9 cellular contexts compared by ENCODE assay signal in the genomic region with DNA sequence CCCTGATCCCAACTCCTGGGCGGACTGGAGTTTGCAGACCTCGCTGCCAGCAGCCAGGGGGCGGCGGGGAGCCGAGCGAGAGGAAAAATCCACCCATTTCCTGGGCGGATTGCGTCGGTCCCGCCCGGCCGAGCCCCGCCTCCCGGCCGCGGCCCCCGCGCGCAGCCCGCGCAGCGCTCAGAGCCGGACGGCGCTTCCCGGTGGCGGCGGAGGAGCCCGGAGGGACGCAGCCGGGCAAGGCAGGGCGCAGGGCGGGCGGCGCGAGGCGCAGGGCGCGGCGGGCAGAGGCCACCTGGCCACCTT. TPM values are rescaled to one million over a fixed set of nuclear protein-coding genes. Genes with fewer than 3 reads are reported as not detected.
DNase-seq lines count a peak whose midpoint lies in the region; ATAC-seq and TF ChIP-seq lines count a peak whose summit lies in the region.
"Had no signal": no experiment of that assay in that cellular context is flagged by ENCODE, and none has a peak within 500 bp of the region (broad histone marks: within the 10 kb centered on the region; RNA-seq: fewer than 3 reads in every experiment).

A gene (plus strand): TSS at position 180 of the 303 bp plus-strand sequence. CDS start 322 bp downstream, outside the sequence.

- no peak within 1 kb of the TSS for H3K27ac Mint-ChIP-seq in type B pancreatic cell

- peak; percentile 73 for ATAC-seq in esophagus mucosa
- ATAC-seq in GM21717 (IDR thresholded peaks at IDR 0.05; ENCODE audit: unreplicated experiment): no peak
- ATAC-seq in HG03196 (IDR thresholded peaks at IDR 0.05; ENCODE audit: unreplicated experiment): no peak

- H3K36me3 Mint-ChIP-seq in type B pancreatic cell: no peaks in the 10 kb centered on the region

- peak within 1 kb of the TSS; percentile 86 for H2AFZ ChIP-seq in GM23248
- H2AFZ ChIP-seq in SK-N-SH (ENCODE audit: low read depth): no peak within 1 kb of the TSS

- H3K4me3 Mint-ChIP-seq in type B pancreatic cell: peak within 1 kb of the TSS; percentile 84

- TF ChIP-seq CTCF in AG09309 (IDR thresholded peaks at IDR 0.05; ENCODE audit: control insufficient read depth, insufficient read depth, low read depth, low read length, missing control alignments) (peak; percentile 76), SK-N-SH (IDR thresholded peaks at IDR 0.05) (peak; percentile 61), type B pancreatic cell (conservative IDR thresholded peaks at IDR 0.05) (peak; percentile 83)

- H3K9me3 Mint-ChIP-seq in type B pancreatic cell: no peaks in the 10 kb centered on the region

- TF ChIP-seq EP300 in SK-N-SH (IDR thresholded peaks at IDR 0.05; ENCODE audit: borderline replicate concordance in 1 of 2, low read depth in 1 of 2, low read length in 1 of 2): no peak

- H3K9me3 ChIP-seq in GM23248 (ENCODE audit: low read depth): no peaks in the 10 kb centered on the region
- no peaks in the 10 kb centered on the region for H3K9me3 ChIP-seq in SK-N-SH

- H3K4me1 Mint-ChIP-seq in type B pancreatic cell (ENCODE audit: unreplicated experiment): peaks cover 7% of the 10 kb centered on the region

- DNase-seq in AG09309 (ENCODE audit: low read depth): no peak
- DNase-seq in GM23248: peak; percentile 90
- DNase-seq in SK-N-SH: peak; percentile 94
- peak; percentile 72 for DNase-seq in middle frontal gyrus (ENCODE audit: extremely low spot score, low spot score)
- DNase-seq in type B pancreatic cell (ENCODE audit: extremely low spot score, unreplicated experiment): peak; percentile 81

- no peak within 1 kb of the TSS for H3K4me3 ChIP-seq in AG09309 (ENCODE audit: control insufficient read depth, low read depth, low read length)
- peak within 1 kb of the TSS; percentile 73 for H3K4me3 ChIP-seq in GM23248
- peak within 1 kb of the TSS; percentile 49 to 52; a peak in 3 of 4 replicates for H3K4me3 ChIP-seq in SK-N-SH (ENCODE audit: low read depth in 2 of 2, low read length in 1 of 2)

- H4K20me1 ChIP-seq in GM23248 (ENCODE audit: insufficient read depth) (no peaks in the 10 kb centered on the region), SK-N-SH (ENCODE audit: insufficient read depth) (0 out of 2 replicates have a peak, but pooled peaks cover 10% of the 10 kb centered on the region)

- H3K36me3 ChIP-seq in GM23248 (ENCODE audit: low read depth) (no peaks in the 10 kb centered on the region), SK-N-SH (replicated peaks in 1 of 2; ENCODE audit: control insufficient read depth in 1 of 2, insufficient read depth in 2 of 2, low read length in 1 of 2) (no peaks in the 10 kb centered on the region)

- 0 out of 2 replicates have a peak, but pooled peaks cover 5% of the 10 kb centered on the region for H3K4me1 ChIP-seq in GM23248 (ENCODE audit: insufficient read depth)
- H3K4me1 ChIP-seq in SK-N-SH (ENCODE audit: control insufficient read depth in 1 of 2, insufficient read depth in 2 of 2, low read depth in 1 of 2, low read length in 1 of 2): peaks cover 0 to 10% of the 10 kb centered on the region in 2 experiments; a peak in 1 of 4 replicates

- H3K79me2 ChIP-seq in GM23248 (ENCODE audit: insufficient read depth): no peaks in the 10 kb centered on the region
- H3K79me2 ChIP-seq in SK-N-SH (ENCODE audit: insufficient read depth): no peaks in the 10 kb centered on the region

- H3K9me2 ChIP-seq in GM23248 (ENCODE audit: insufficient read depth) (no peaks in the 10 kb centered on the region), SK-N-SH (no peaks in the 10 kb centered on the region)

- peaks cover 83% of the 10 kb centered on the region for H3K27me3 Mint-ChIP-seq in type B pancreatic cell

- H3K27ac ChIP-seq in GM23248 (no peak within 1 kb of the TSS), SK-N-SH (ENCODE audit: low read depth in 2 of 2, low read length in 1 of 2) (no peak within 1 kb of the TSS)
- H3K27ac ChIP-seq: HL-60 had no signal

- TF ChIP-seq RAD21 in SK-N-SH (IDR thresholded peaks at IDR 0.05; ENCODE audit: low read length): peak; percentile 85

- CTCF ChIA-PET in SK-N-SH (lab: Yijun Ruan, JAX): interaction anchor here (0.7 to 9.9 kb wide), 54 partner anchors 7 to 638 kb away, joined by 3 to 290 read pairs (median 6); no protein-coding TSS in a partner anchor

- POLR2A ChIA-PET in SK-N-SH (lab: Yijun Ruan, JAX): no interaction called here

- no peak within 1 kb of the TSS for H3K9ac ChIP-seq in GM23248
- no peak within 1 kb of the TSS for H3K9ac ChIP-seq in SK-N-SH

- in situ Hi-C loops in GM23248 (cut with MboI): loop anchor here (10.0 kb wide), 2 partner anchors 257 to 317 kb away; no protein-coding TSS in a partner anchor

- H3F3A ChIP-seq in GM23248 (ENCODE audit: insufficient read depth) (no peaks in the 10 kb centered on the region), SK-N-SH (replicated peaks; ENCODE audit: insufficient read depth) (peaks cover 4% of the 10 kb centered on the region)

- H3K27me3 ChIP-seq in GM23248 (replicated peaks; ENCODE audit: insufficient read depth) (peaks cover 10% of the 10 kb centered on the region), SK-N-SH (ENCODE audit: insufficient read depth) (no peaks in the 10 kb centered on the region)

- WGBS in GM23248 (ENCODE audit: low coverage in 1 of 2, low lambda C conversion rate in 2 of 2, missing lambda C conversion rate in 2 of 2), 2 experiments: 1% methylated on average over 20 of the region's 40 CpGs; no CpG with 5 or more reads in 1 of the 2 experiments
- WGBS in SK-N-SH (ENCODE audit: low lambda C conversion rate): no CpG with 5 or more reads among the region's 40 CpGs

- H3K4me2 ChIP-seq in GM23248 (ENCODE audit: unreplicated experiment) (peak within 1 kb of the TSS; percentile 97), SK-N-SH (peak within 1 kb of the TSS; percentile 66; the same call in 1 of the 2 replicates)

TF ChIP-seq in SK-N-SH, 30 proteins besides CTCF, POLR2A, EP300 and RAD21:
- TF ChIP-seq YY1 (IDR thresholded peaks at IDR 0.05; ENCODE audit: low read depth) (no peak), SMC3 (IDR thresholded peaks at IDR 0.05; ENCODE audit: low read depth, low read length) (peak; percentile 93), JUND (IDR thresholded peaks at IDR 0.05) (no peak), MEF2A (IDR thresholded peaks at IDR 0.05; ENCODE audit: borderline replicate concordance, low read depth) (no peak), FOXJ3 (CRISPR knock-in tag; IDR thresholded peaks at IDR 0.05) (no peak), NRF1 (IDR thresholded peaks at IDR 0.05; ENCODE audit: low read depth, low read length) (peak; percentile 45), FOSL2 (IDR thresholded peaks at IDR 0.05; ENCODE audit: borderline replicate concordance, low read depth) (no peak), GATA2 (CRISPR knock-in tag; IDR thresholded peaks at IDR 0.05) (no peak), CHD2 (IDR thresholded peaks at IDR 0.05; ENCODE audit: low read length, partially characterized antibody) (peak; percentile 27), RXRA (IDR thresholded peaks at IDR 0.05; ENCODE audit: borderline replicate concordance, low read depth) (no peak)
- TF ChIP-seq, protein P1, sequence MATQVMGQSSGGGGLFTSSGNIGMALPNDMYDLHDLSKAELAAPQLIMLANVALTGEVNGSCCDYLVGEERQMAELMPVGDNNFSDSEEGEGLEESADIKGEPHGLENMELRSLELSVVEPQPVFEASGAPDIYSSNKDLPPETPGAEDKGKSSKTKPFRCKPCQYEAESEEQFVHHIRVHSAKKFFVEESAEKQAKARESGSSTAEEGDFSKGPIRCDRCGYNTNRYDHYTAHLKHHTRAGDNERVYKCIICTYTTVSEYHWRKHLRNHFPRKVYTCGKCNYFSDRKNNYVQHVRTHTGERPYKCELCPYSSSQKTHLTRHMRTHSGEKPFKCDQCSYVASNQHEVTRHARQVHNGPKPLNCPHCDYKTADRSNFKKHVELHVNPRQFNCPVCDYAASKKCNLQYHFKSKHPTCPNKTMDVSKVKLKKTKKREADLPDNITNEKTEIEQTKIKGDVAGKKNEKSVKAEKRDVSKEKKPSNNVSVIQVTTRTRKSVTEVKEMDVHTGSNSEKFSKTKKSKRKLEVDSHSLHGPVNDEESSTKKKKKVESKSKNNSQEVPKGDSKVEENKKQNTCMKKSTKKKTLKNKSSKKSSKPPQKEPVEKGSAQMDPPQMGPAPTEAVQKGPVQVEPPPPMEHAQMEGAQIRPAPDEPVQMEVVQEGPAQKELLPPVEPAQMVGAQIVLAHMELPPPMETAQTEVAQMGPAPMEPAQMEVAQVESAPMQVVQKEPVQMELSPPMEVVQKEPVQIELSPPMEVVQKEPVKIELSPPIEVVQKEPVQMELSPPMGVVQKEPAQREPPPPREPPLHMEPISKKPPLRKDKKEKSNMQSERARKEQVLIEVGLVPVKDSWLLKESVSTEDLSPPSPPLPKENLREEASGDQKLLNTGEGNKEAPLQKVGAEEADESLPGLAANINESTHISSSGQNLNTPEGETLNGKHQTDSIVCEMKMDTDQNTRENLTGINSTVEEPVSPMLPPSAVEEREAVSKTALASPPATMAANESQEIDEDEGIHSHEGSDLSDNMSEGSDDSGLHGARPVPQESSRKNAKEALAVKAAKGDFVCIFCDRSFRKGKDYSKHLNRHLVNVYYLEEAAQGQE (IDR thresholded peaks at IDR 0.05; ENCODE audit: low read depth, low read length): no peak
TF ChIP-seq in SK-N-SH: peak in this region for 3.

RNA-seq across cellular contexts. Expression of the gene that starts here (rescaled TPM):
- 17.0 and 18.6 TPM in 2 replicates for total RNA-seq in GM23248 (2014; rRNA removed; shearing (Covaris generic))
- 31.4 TPM in 2 replicates for polyA plus RNA-seq in GM23248 (2016; fragmentation: Nextera tagmentation; extraction: Ambion mirVana)
- polyA plus RNA-seq in SK-N-SH (2012; rRNA removed): 13.3 and 15.9 TPM in 2 replicates
- polyA plus RNA-seq in SK-N-SH (2012; cell fraction: cytosol; rRNA removed): 16.6 and 17.2 TPM in 2 replicates
- 6.9 and 7.5 TPM in 2 replicates for polyA plus RNA-seq in SK-N-SH (2012; cell fraction: nucleus; rRNA removed)
- 4.9 TPM for total RNA-seq in esophagus mucosa
- 8.0 and 9.7 TPM in 2 replicates for total RNA-seq in type B pancreatic cell (ENCODE audit: low replicate concordance)
